1 cellular context compared by ENCODE assay signal in genomic region chr2:186912979-186913378, GRCh38.
TF ChIP-seq lines count a peak whose summit lies in the region.

No MANE protein-coding gene starts in this region.

TF ChIP-seq in K562, 482 proteins besides CTCF, POLR2A, EP300 and RAD21 (continued from another document):
- TF ChIP-seq ARNT (IDR thresholded peaks at IDR 0.05) (no peak), RAD51 (IDR thresholded peaks at IDR 0.05; ENCODE audit: borderline replicate concordance, low read depth) (no peak), ZNF507 (tag; conservative IDR thresholded peaks at IDR 0.05) (no peak), DMBX1 (CRISPR knock-in tag; IDR thresholded peaks at IDR 0.05; ENCODE audit: borderline replicate concordance) (no peak), L3MBTL2 (IDR thresholded peaks at IDR 0.05) (no peak), KAT7 (CRISPR knock-in tag; IDR thresholded peaks at IDR 0.05; ENCODE audit: borderline replicate concordance) (no peak), ZNF717 (CRISPR knock-in tag; IDR thresholded peaks at IDR 0.05) (no peak), POLR2H (tag; IDR thresholded peaks at IDR 0.05; ENCODE audit: low read depth) (no peak)
